17 cellular contexts compared by ENCODE assay signal in the genomic region with DNA sequence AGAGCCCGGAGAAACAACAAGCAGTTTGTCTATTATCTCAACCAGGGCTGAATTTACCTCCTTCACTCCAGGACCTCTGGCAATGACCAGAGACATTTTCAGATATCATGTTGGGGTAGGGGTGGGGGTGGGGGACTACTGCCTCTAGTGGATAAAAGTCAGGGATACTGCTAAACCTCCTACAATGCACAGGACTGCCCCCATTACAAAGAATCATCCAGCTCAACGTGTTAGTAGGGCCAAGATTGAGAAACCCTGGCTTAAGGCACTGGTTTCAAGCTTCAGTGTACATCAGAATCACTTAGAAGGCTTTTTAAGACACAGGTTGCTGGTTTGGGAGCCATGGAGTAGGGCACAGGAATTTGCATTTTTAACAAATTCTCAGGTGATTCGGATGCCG.
DNase-seq lines count a peak whose midpoint lies in the region; ATAC-seq and TF ChIP-seq lines count a peak whose summit lies in the region.
"Had no signal": no experiment of that assay in that cellular context is flagged by ENCODE, and none has a peak within 500 bp of the region (broad histone marks: within the 10 kb centered on the region; RNA-seq: fewer than 3 reads in every experiment).

No MANE protein-coding gene starts in this region.

- H3K27ac ChIP-seq in GM23338 (ENCODE audit: low read depth) (no peak overlapping the region), VCaP (peak overlapping the region; percentile 34)
- H3K27ac ChIP-seq: ascending aorta, gastroesophageal sphincter, psoas muscle, uterus had no signal

- no peaks in the 10 kb centered on the region for H3K27me3 Mint-ChIP-seq in Calu3 (ENCODE audit: unreplicated experiment)
- H3K27me3 Mint-ChIP-seq in GM23338 (ENCODE audit: insufficient read depth, low read depth, poor library complexity), result no peaks in the 10 kb centered on the region
- peaks cover 12% of the 10 kb centered on the region for H3K27me3 Mint-ChIP-seq in activated CD4-positive, alpha-beta T cell treated with anti-CD3 and anti-CD28 coated beads for 36 hours

- peaks cover 6% of the 10 kb centered on the region for H3K4me1 ChIP-seq in GM23338 (ENCODE audit: insufficient read depth)
- H3K4me1 ChIP-seq: ascending aorta, psoas muscle, uterus had no signal

- H3K27me3 ChIP-seq in GM23338 (ENCODE audit: insufficient read depth), result no peaks in the 10 kb centered on the region
- H3K27me3 ChIP-seq: ascending aorta, gastroesophageal sphincter, uterus had no signal

- no TSS peak for BruUV-seq in Calu3 (replicated peaks; lab: Mats Ljungman, UMichigan)

- no peaks in the 10 kb centered on the region for H3F3A ChIP-seq in GM23338 (replicated peaks; ENCODE audit: low read depth)

- H3K9me2 ChIP-seq in GM23338 (ENCODE audit: insufficient read depth), result no peaks in the 10 kb centered on the region

- CTCF ChIA-PET in Calu3 (lab: Charles Lee), result interaction anchor here (1.1 to 1.5 kb wide), 8 partner anchors 9 to 206 kb away, joined by 3 to 10 read pairs (median 4); no protein-coding TSS in a partner anchor
- CTCF ChIA-PET in activated CD4-positive, alpha-beta T cell treated with anti-CD3 and anti-CD28 coated beads for 36 hours (lab: Charles Lee), result interaction anchor here (1.6 kb wide), 1 partner anchor 207 kb away, joined by 3 read pairs; no protein-coding TSS in a partner anchor

- H3K27ac Mint-ChIP-seq in Calu3 (ENCODE audit: unreplicated experiment) (peak overlapping the region; percentile 66), GM23338 (no peak overlapping the region)
- no peak overlapping the region for H3K27ac Mint-ChIP-seq in activated CD4-positive, alpha-beta T cell treated with anti-CD3 and anti-CD28 coated beads for 36 hours
- H3K27ac Mint-ChIP-seq: B cell had no signal

- no peak overlapping the region; the same call in 1 of the 2 replicates for H3K4me2 ChIP-seq in GM23338

- intact Hi-C loops in Calu3 (cut with micrococcal nuclease; ENCODE audit: unreplicated experiment), result loop anchor here (1.0 to 5.0 kb wide), 4 partner anchors 60 to 205 kb away; no protein-coding TSS in a partner anchor
- intact Hi-C loops in activated CD4-positive, alpha-beta T cell treated with anti-CD3 and anti-CD28 coated beads for 36 hours (cut with DNase I, micrococcal nuclease), result no loop called here

- H2AFZ ChIP-seq in GM23338, result 0 out of 2 replicates have a peak overlapping the region, but pooled peaks have one; percentile 69

- H3K79me2 ChIP-seq in GM23338 (replicated peaks; ENCODE audit: insufficient read depth), result no peaks in the 10 kb centered on the region

- POLR2A ChIA-PET in activated CD4-positive, alpha-beta T cell treated with anti-CD3 and anti-CD28 coated beads for 36 hours (lab: Charles Lee), result no interaction called here

- no peak for DNase-seq in Calu3
- DNase-seq in GM23338 (ENCODE audit: low spot score), result peak; percentile 44
- DNase-seq in iPS-NIHi7 (ENCODE audit: extremely low spot score), result peak; percentile 47
- DNase-seq in retina, result no peak
- no peak for DNase-seq in stimulated activated CD4-positive, alpha-beta T cell treated with anti-CD3 and anti-CD28 coated beads, Interleukin-4, amount 100 ng/mL, for 4 hours
- no peak for DNase-seq in activated CD4-positive, alpha-beta T cell treated with anti-CD3 and anti-CD28 coated beads for 36 hours
- DNase-seq: activated CD4-positive, alpha-beta T cell treated with anti-CD3 and anti-CD28 coated beads for 4 hours; activated T-cell treated with anti-CD3 and anti-CD28 coated beads, Interleukin-2, amount 50 U/mL, for 4 hours; effector CD4-positive, alpha-beta T cell; NCI-H2107; uterus had no signal

- H3K36me3 Mint-ChIP-seq in Calu3 (ENCODE audit: insufficient read depth, unreplicated experiment) (no peaks in the 10 kb centered on the region), GM23338 (ENCODE audit: low read depth) (peaks cover 21% of the 10 kb centered on the region; the same call in 2 of the 3 replicates)
- H3K36me3 Mint-ChIP-seq in activated CD4-positive, alpha-beta T cell treated with anti-CD3 and anti-CD28 coated beads for 36 hours (ENCODE audit: low read depth), result no peaks in the 10 kb centered on the region

- peak; percentile 78 for ATAC-seq in GM23338
- no peak for ATAC-seq in GM21528 (IDR thresholded peaks at IDR 0.05; ENCODE audit: low FRiP score, unreplicated experiment)
- ATAC-seq in activated CD4-positive, alpha-beta T cell treated with anti-CD3 and anti-CD28 coated beads for 36 hours, result no peak
- ATAC-seq: gastroesophageal sphincter had no signal

- H3K4me1 Mint-ChIP-seq in Calu3 (ENCODE audit: low read depth, unreplicated experiment) (peaks cover 66% of the 10 kb centered on the region), GM23338 (peaks cover 12% of the 10 kb centered on the region)
- no peaks in the 10 kb centered on the region for H3K4me1 Mint-ChIP-seq in activated CD4-positive, alpha-beta T cell treated with anti-CD3 and anti-CD28 coated beads for 36 hours
- H3K4me1 Mint-ChIP-seq: B cell had no signal

- peak; percentile 24 for TF ChIP-seq CTCF in Calu3 (IDR thresholded peaks at IDR 0.05; ENCODE audit: unreplicated experiment)
- TF ChIP-seq CTCF in GM23338 (conservative IDR thresholded peaks at IDR 0.05; ENCODE audit: low read depth in 2 of 2), result peak; percentile 15; a peak in 2 of 4 replicates
- TF ChIP-seq CTCF in VCaP (conservative IDR thresholded peaks at IDR 0.05), result no peak

- peaks cover 8% of the 10 kb centered on the region for H3K9me3 Mint-ChIP-seq in Calu3 (ENCODE audit: low read depth, unreplicated experiment)
- peaks cover 19% of the 10 kb centered on the region for H3K9me3 Mint-ChIP-seq in GM23338
- H3K9me3 Mint-ChIP-seq in activated CD4-positive, alpha-beta T cell treated with anti-CD3 and anti-CD28 coated beads for 36 hours (ENCODE audit: low read depth), result peaks cover 5% of the 10 kb centered on the region

- no peaks in the 10 kb centered on the region for H4K20me1 ChIP-seq in GM23338 (replicated peaks; ENCODE audit: insufficient read depth)

- no peak overlapping the region for H3K4me3 ChIP-seq in GM23338
- H3K4me3 ChIP-seq: ascending aorta, gastroesophageal sphincter, psoas muscle, uterus had no signal

- H3K4me3 Mint-ChIP-seq in Calu3 (ENCODE audit: low read depth, unreplicated experiment) (no peak overlapping the region), GM23338 (no peak overlapping the region)
- no peak overlapping the region for H3K4me3 Mint-ChIP-seq in activated CD4-positive, alpha-beta T cell treated with anti-CD3 and anti-CD28 coated beads for 36 hours
- H3K4me3 Mint-ChIP-seq: activated T-cell treated with anti-CD3 and anti-CD28 coated beads, Interleukin-2, amount 50 U/mL, for 4 hours; B cell had no signal

- no peaks in the 10 kb centered on the region; the same call in 1 of the 2 replicates for H3K36me3 ChIP-seq in GM23338 (ENCODE audit: insufficient read depth)
- H3K36me3 ChIP-seq: ascending aorta, gastroesophageal sphincter, uterus had no signal

TF ChIP-seq in GM23338, 12 proteins besides CTCF, POLR2A, EP300 and RAD21 (continues in another document):
- TF ChIP-seq, protein P1, sequence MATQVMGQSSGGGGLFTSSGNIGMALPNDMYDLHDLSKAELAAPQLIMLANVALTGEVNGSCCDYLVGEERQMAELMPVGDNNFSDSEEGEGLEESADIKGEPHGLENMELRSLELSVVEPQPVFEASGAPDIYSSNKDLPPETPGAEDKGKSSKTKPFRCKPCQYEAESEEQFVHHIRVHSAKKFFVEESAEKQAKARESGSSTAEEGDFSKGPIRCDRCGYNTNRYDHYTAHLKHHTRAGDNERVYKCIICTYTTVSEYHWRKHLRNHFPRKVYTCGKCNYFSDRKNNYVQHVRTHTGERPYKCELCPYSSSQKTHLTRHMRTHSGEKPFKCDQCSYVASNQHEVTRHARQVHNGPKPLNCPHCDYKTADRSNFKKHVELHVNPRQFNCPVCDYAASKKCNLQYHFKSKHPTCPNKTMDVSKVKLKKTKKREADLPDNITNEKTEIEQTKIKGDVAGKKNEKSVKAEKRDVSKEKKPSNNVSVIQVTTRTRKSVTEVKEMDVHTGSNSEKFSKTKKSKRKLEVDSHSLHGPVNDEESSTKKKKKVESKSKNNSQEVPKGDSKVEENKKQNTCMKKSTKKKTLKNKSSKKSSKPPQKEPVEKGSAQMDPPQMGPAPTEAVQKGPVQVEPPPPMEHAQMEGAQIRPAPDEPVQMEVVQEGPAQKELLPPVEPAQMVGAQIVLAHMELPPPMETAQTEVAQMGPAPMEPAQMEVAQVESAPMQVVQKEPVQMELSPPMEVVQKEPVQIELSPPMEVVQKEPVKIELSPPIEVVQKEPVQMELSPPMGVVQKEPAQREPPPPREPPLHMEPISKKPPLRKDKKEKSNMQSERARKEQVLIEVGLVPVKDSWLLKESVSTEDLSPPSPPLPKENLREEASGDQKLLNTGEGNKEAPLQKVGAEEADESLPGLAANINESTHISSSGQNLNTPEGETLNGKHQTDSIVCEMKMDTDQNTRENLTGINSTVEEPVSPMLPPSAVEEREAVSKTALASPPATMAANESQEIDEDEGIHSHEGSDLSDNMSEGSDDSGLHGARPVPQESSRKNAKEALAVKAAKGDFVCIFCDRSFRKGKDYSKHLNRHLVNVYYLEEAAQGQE (IDR thresholded peaks at IDR 0.05; ENCODE audit: unreplicated experiment), result no peak
- TF ChIP-seq STAT1 (IDR thresholded peaks at IDR 0.05; ENCODE audit: unreplicated experiment) (no peak), ZNF114 (CRISPR knock-in tag; IDR thresholded peaks at IDR 0.05) (no peak)

Comparison
In these comparisons a context has a peak if more than half of its experiments do, and no peak if none do; other contexts are left out.
1. DNase-seq: peak in GM23338 (single experiment) and iPS-NIHi7 (single experiment); none in Calu3 (single experiment), retina (single experiment), stimulated activated CD4-positive, alpha-beta T cell treated with anti-CD3 and anti-CD28 coated beads, Interleukin-4, amount 100 ng/mL, for 4 hours (0 of 2) and activated CD4-positive, alpha-beta T cell treated with anti-CD3 and anti-CD28 coated beads for 36 hours (single experiment).